22 cellular contexts compared by ENCODE assay signal in the genomic region with DNA sequence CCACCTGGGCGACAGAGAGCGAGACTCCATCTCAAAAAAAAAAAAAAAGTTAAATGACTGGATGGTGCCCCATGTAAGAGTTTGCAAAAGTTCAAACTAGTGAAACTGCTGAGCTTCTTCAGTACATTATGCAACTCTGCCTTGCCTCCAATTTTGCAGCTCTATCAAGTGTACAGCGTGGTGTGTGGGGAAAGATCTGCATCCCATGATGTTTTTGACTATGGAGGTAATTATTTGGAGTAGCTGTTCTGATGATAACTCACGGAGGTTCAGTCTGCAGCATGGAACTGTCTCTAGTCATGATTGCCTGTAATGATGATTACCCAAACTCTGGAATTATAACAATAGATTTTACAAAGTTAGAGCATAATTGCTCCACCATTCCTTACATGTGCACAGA.
"Had no signal": no experiment of that assay in that cellular context is flagged by ENCODE, and none has a peak within 500 bp of the region (broad histone marks: within the 10 kb centered on the region; RNA-seq: fewer than 3 reads in every experiment).

No MANE protein-coding gene starts in this region.

- H3K9me3 ChIP-seq: adrenal gland, esophagus muscularis mucosa, tibial artery had no signal

- H3K27me3 Mint-ChIP-seq: activated CD4-positive, alpha-beta T cell treated with anti-CD3 and anti-CD28 coated beads, Interleukin-2, amount 10 ng/mL, durations not matched to agents 7 days and 5 days; activated T-cell treated with anti-CD3 and anti-CD28 coated beads, Interleukin-2, amount 50 U/mL, for 24 hours; dendritic cell treated with granulocyte-macrophage colony-stimulating factor and Interleukin-4, amounts not matched to agents 40 ng/mL and 50 ng/mL, for 4 days; T-cell had no signal

- ATAC-seq: activated CD8-positive, alpha-beta T cell treated with anti-CD3 and anti-CD28 coated beads, Interleukin-2, amount 10 ng/mL, durations not matched to agents 7 days and 5 days; right cardiac atrium; SK-N-SH treated with all-trans-retinoic acid at 6 μM for 48 hours; stimulated activated naive CD8-positive, alpha-beta T cell treated with anti-CD3 and anti-CD28 coated beads, Interleukin-15, Interleukin-2, amounts not matched to agents 100 U/mL and 50 U/mL, for 24 hours; T-cell had no signal

- H3K9me3 Mint-ChIP-seq: activated CD4-positive, alpha-beta T cell treated with anti-CD3 and anti-CD28 coated beads, Interleukin-2, amount 10 ng/mL, durations not matched to agents 7 days and 5 days; activated T-cell treated with anti-CD3 and anti-CD28 coated beads, Interleukin-2, amount 50 U/mL, for 24 hours; activated T-helper 2 cell treated with anti-CD3 and anti-CD28 coated beads, Interferon-gamma antibody, Interleukin-2, Interleukin-4, amounts not matched to agents 10 μg/mL and 5 μg/mL and 100 μg/mL, durations not matched to agents 14 hours and 24 hours and 36 hours; dendritic cell treated with granulocyte-macrophage colony-stimulating factor and Interleukin-4, amounts not matched to agents 40 ng/mL and 50 ng/mL, for 4 days; neural crest cell; T-cell had no signal

- H3K27ac Mint-ChIP-seq: activated CD4-positive, alpha-beta T cell treated with anti-CD3 and anti-CD28 coated beads, Interleukin-2, amount 10 ng/mL, durations not matched to agents 7 days and 5 days; activated CD8-positive, alpha-beta T cell treated with anti-CD3 and anti-CD28 coated beads, Interleukin-2, amount 10 ng/mL, durations not matched to agents 7 days and 5 days; activated T-cell treated with anti-CD3 and anti-CD28 coated beads, Interleukin-2, amount 50 U/mL, for 24 hours; activated T-helper 2 cell treated with anti-CD3 and anti-CD28 coated beads, Interferon-gamma antibody, Interleukin-2, Interleukin-4, amounts not matched to agents 10 μg/mL and 5 μg/mL and 100 μg/mL, durations not matched to agents 14 hours and 24 hours and 36 hours; dendritic cell treated with granulocyte-macrophage colony-stimulating factor and Interleukin-4, amounts not matched to agents 40 ng/mL and 50 ng/mL, for 4 days had no signal

- H3K4me3 ChIP-seq: adrenal gland, esophagus muscularis mucosa, lung, tibial artery had no signal

- H3K27me3 ChIP-seq: adrenal gland, esophagus muscularis mucosa, tibial artery had no signal

- DNase-seq: activated CD4-positive, alpha-beta T cell treated with anti-CD3 and anti-CD28 coated beads, Interleukin-2, amount 10 ng/mL, durations not matched to agents 7 days and 5 days; activated CD4-positive, CD25-positive, alpha-beta regulatory T cell; activated CD8-positive, alpha-beta T cell treated with anti-CD3 and anti-CD28 coated beads, Interleukin-2, amount 10 ng/mL, durations not matched to agents 7 days and 5 days; activated naive CD4-positive, alpha-beta T cell treated with Interleukin-2 at 50 U/mL for 16 hours; activated T-cell treated with anti-CD3 and anti-CD28 coated beads, Interleukin-2, amount 50 U/mL, for 24 hours; adrenal gland; effector CD8-positive, alpha-beta T cell; hippocampal formation; midbrain; right cardiac atrium; stimulated activated CD4-positive, alpha-beta T cell treated with anti-CD3 and anti-CD28 coated beads, Interleukin-2, amount 100 ng/mL, for 24 hours; stimulated activated naive CD8-positive, alpha-beta T cell treated with anti-CD3 and anti-CD28 coated beads, Interleukin-15, Interleukin-2, amounts not matched to agents 100 U/mL and 50 U/mL, for 24 hours; substantia nigra; T-cell; T-helper 9 cell; tibial artery had no signal

- H3K36me3 ChIP-seq: adrenal gland, esophagus muscularis mucosa, tibial artery had no signal

- H3K4me3 Mint-ChIP-seq: activated CD4-positive, alpha-beta T cell treated with anti-CD3 and anti-CD28 coated beads, Interleukin-2, amount 10 ng/mL, durations not matched to agents 7 days and 5 days; activated CD8-positive, alpha-beta T cell treated with anti-CD3 and anti-CD28 coated beads, Interleukin-2, amount 10 ng/mL, durations not matched to agents 7 days and 5 days; activated T-cell treated with anti-CD3 and anti-CD28 coated beads, Interleukin-2, amount 50 U/mL, for 24 hours; dendritic cell treated with granulocyte-macrophage colony-stimulating factor and Interleukin-4, amounts not matched to agents 40 ng/mL and 50 ng/mL, for 4 days; neural crest cell; T-cell had no signal

- H3K4me1 Mint-ChIP-seq: activated CD4-positive, alpha-beta T cell treated with anti-CD3 and anti-CD28 coated beads, Interleukin-2, amount 10 ng/mL, durations not matched to agents 7 days and 5 days had no signal
